Comparison of ENCODE assay signal across 17 cellular contexts in genomic region chr17:45908935-45909334, GRCh38. TPM values are rescaled to one million over a fixed set of nuclear protein-coding genes. Genes with fewer than 3 reads are reported as not detected.
DNase-seq lines count a peak whose midpoint lies in the region; ATAC-seq, FAIRE-seq and TF ChIP-seq lines count a peak whose summit lies in the region.
"Had no signal": no experiment of that assay in that cellular context is flagged by ENCODE, and none has a peak within 500 bp of the region (broad histone marks: within the 10 kb centered on the region; RNA-seq: fewer than 3 reads in every experiment).

No MANE protein-coding gene starts in this region.

- no peaks in the 10 kb centered on the region for H3K79me1 ChIP-seq in H9 (ENCODE audit: insufficient read depth, low read depth, low read length, poor library complexity, severe bottlenecking)

- no peak overlapping the region for H4K5ac ChIP-seq in H9 (ENCODE audit: insufficient read length, low read depth, low read length)

- H3K4me2 ChIP-seq in GM23338 (0 out of 2 replicates have a peak overlapping the region, but pooled peaks have one; percentile 3), H9 (ENCODE audit: insufficient read depth, insufficient read length, low read length) (no peak overlapping the region)
- H3K4me2 ChIP-seq: A549, BLaER1 had no signal

- no peak for TF ChIP-seq CTCF in GM23338 (conservative IDR thresholded peaks at IDR 0.05; ENCODE audit: low read depth in 2 of 2)
- no peak for TF ChIP-seq CTCF in H9 (conservative IDR thresholded peaks at IDR 0.05)

- H4K20me1 ChIP-seq in GM23338 (replicated peaks; ENCODE audit: insufficient read depth): no peaks in the 10 kb centered on the region
- H4K20me1 ChIP-seq in H9 (ENCODE audit: control insufficient read depth, insufficient read depth, insufficient read length): no peaks in the 10 kb centered on the region
- H4K20me1 ChIP-seq: BLaER1 had no signal

- no peak overlapping the region for H4K8ac ChIP-seq in H9 (replicated peaks; ENCODE audit: insufficient read length, low read depth, low read length)

- H2BK120ac ChIP-seq in H9 (ENCODE audit: low read depth, low read length, poor library complexity, severe bottlenecking): no peak overlapping the region

- H3K36me3 Mint-ChIP-seq in GM23338 (ENCODE audit: low read depth): peaks cover 4% of the 10 kb centered on the region; the same call in 2 of the 3 replicates
- peaks cover 0 to 10% (median 5%) of the 10 kb centered on the region in 3 experiments; a peak in 3 of 7 replicates for H3K36me3 Mint-ChIP-seq in H9 (ENCODE audit: insufficient read depth in 1 of 3, low read depth in 3 of 3)

- H3K79me2 ChIP-seq in GM23338 (replicated peaks; ENCODE audit: insufficient read depth): no peaks in the 10 kb centered on the region
- H3K79me2 ChIP-seq in H9 (ENCODE audit: insufficient read depth, low read length): no peaks in the 10 kb centered on the region

- no peak overlapping the region for H3K27ac ChIP-seq in GM23338 (ENCODE audit: low read depth)
- no peak overlapping the region for H3K27ac ChIP-seq in H9 (ENCODE audit: insufficient read length, low read depth, low read length)
- peak overlapping the region; percentile 95 for H3K27ac ChIP-seq in skeletal muscle tissue (ENCODE audit: low read depth, low read length)
- H3K27ac ChIP-seq: A549, BLaER1, GM23248 had no signal

- no peak overlapping the region for H4K91ac ChIP-seq in H9 (ENCODE audit: insufficient read length, low read depth, low read length)

- H3K4me1 Mint-ChIP-seq in GM23338 (peaks cover 27% of the 10 kb centered on the region), H9 (peaks cover 8 to 23% of the 10 kb centered on the region in 2 experiments)

- H3K27me3 Mint-ChIP-seq in GM23338 (ENCODE audit: insufficient read depth, low read depth, poor library complexity) (peaks cover 6% of the 10 kb centered on the region), H9 (ENCODE audit: low read depth) (peaks cover 32% of the 10 kb centered on the region)

- H2AFZ ChIP-seq in GM23338 (no peak overlapping the region), H9 (ENCODE audit: low read length) (no peak overlapping the region)
- H2AFZ ChIP-seq: GM23248 had no signal

- no peaks in the 10 kb centered on the region for H3K27me3 ChIP-seq in GM23338 (ENCODE audit: insufficient read depth)
- H3K27me3 ChIP-seq in H9 (ENCODE audit: insufficient read depth, low read length): no peaks in the 10 kb centered on the region
- no peaks in the 10 kb centered on the region for H3K27me3 ChIP-seq in skeletal muscle tissue (ENCODE audit: control insufficient read depth in 3 of 3, insufficient read depth in 3 of 3, low read length in 3 of 3)
- H3K27me3 ChIP-seq: BLaER1 had no signal

- no peak overlapping the region for H3K14ac ChIP-seq in H9 (ENCODE audit: insufficient read depth, low read length)

- H3K4me1 ChIP-seq in GM23338 (ENCODE audit: insufficient read depth): peaks cover 30% of the 10 kb centered on the region
- no peaks in the 10 kb centered on the region; the same call in 1 of the 2 replicates for H3K4me1 ChIP-seq in H9 (ENCODE audit: insufficient read depth, low read length)
- peaks cover 47 to 70% (median 68%) of the 10 kb centered on the region in 3 donors for H3K4me1 ChIP-seq in skeletal muscle tissue (ENCODE audit: control insufficient read depth in 3 of 3, insufficient read depth in 3 of 3, low read length in 3 of 3)
- H3K4me1 ChIP-seq: A549, Caco-2 had no signal

- H3K4me3 Mint-ChIP-seq in GM23338: no peak overlapping the region
- H3K4me3 Mint-ChIP-seq in H9: no peak overlapping the region
- H3K4me3 Mint-ChIP-seq: CD8-positive, alpha-beta memory T cell; IgD-negative memory B cell had no signal

- H3K56ac ChIP-seq in H9 (ENCODE audit: insufficient read length, low read depth, low read length): no peak overlapping the region

- no peaks in the 10 kb centered on the region for H3K23me2 ChIP-seq in H9 (ENCODE audit: insufficient read length, low read depth, low read length, poor library complexity, severe bottlenecking)

- H3K9me3 Mint-ChIP-seq in GM23338: peaks cover 13% of the 10 kb centered on the region
- H3K9me3 Mint-ChIP-seq in H9: peaks cover 8 to 12% of the 10 kb centered on the region in 2 experiments

- H3T11ph ChIP-seq in H9 (ENCODE audit: low read length): no peak overlapping the region

- no peak overlapping the region for H2BK15ac ChIP-seq in H9 (ENCODE audit: low read depth, low read length)

- H3K9me2 ChIP-seq in GM23338 (ENCODE audit: insufficient read depth): no peaks in the 10 kb centered on the region

- H3F3A ChIP-seq in GM23338 (replicated peaks; ENCODE audit: low read depth): no peaks in the 10 kb centered on the region

- no peak overlapping the region for H2AK5ac ChIP-seq in H9 (ENCODE audit: insufficient read length, low read length)

- FAIRE-seq in RCC 7860 (lab: Jason Lieb, UNC): no peak
- FAIRE-seq: A549, G401.6, GM12891 had no signal

- no peak overlapping the region for H3K23ac ChIP-seq in H9 (ENCODE audit: insufficient read length, low read depth, low read length)

- H2BK12ac ChIP-seq in H9 (ENCODE audit: insufficient read length, low read depth, low read length): no peak overlapping the region

- H3K36me3 ChIP-seq in GM23338 (ENCODE audit: insufficient read depth) (no peaks in the 10 kb centered on the region), skeletal muscle tissue (ENCODE audit: control insufficient read depth in 3 of 3, insufficient read depth in 3 of 3, low read length in 3 of 3) (no peaks in the 10 kb centered on the region)
- H3K36me3 ChIP-seq: BLaER1 had no signal

- H3K4ac ChIP-seq in H9 (ENCODE audit: low read depth, low read length): no peak overlapping the region

- no peak overlapping the region for H2BK20ac ChIP-seq in H9 (ENCODE audit: low read depth, low read length, poor library complexity, severe bottlenecking)

- no CpG with 5 or more reads among the region's 8 CpGs for WGBS in H9 (ENCODE audit: extremely low coverage, insufficient read length, low lambda C conversion rate)

- H3K18ac ChIP-seq in H9 (ENCODE audit: insufficient read length, low read depth, low read length): no peak overlapping the region

- H3K9me3 ChIP-seq in H9 (ENCODE audit: control insufficient read depth, low read depth, low read length): no peaks in the 10 kb centered on the region
- H3K9me3 ChIP-seq in skeletal muscle tissue (ENCODE audit: control insufficient read depth in 3 of 3, low read length in 3 of 3): peaks cover 0 to 2% (median 0%) of the 10 kb centered on the region in 3 donors

- H3K27ac Mint-ChIP-seq in GM23338: no peak overlapping the region
- no peak overlapping the region for H3K27ac Mint-ChIP-seq in H9
- H3K27ac Mint-ChIP-seq: CD8-positive, alpha-beta memory T cell; IgD-negative memory B cell had no signal

- no peak overlapping the region for H3K4me3 ChIP-seq in GM23338
- H3K4me3 ChIP-seq in skeletal muscle tissue (ENCODE audit: low read length in 3 of 3): no peak overlapping the region
- H3K4me3 ChIP-seq: A549, BLaER1, GM23248 had no signal

- no peak overlapping the region for H2BK5ac ChIP-seq in H9 (ENCODE audit: insufficient read length, low read length)

- no peak overlapping the region for H3K9ac ChIP-seq in H9 (ENCODE audit: extremely low read depth, insufficient read length, low read length)
- H3K9ac ChIP-seq in skeletal muscle tissue (ENCODE audit: low read depth in 1 of 3, low read length in 3 of 3): peak overlapping the region in 2 of 3 donors; percentile 69 to 83
- H3K9ac ChIP-seq: BLaER1, GM23248 had no signal

- no peak for ATAC-seq in GM23338
- ATAC-seq: A549 had no signal

- DNase-seq in GM23338 (ENCODE audit: low spot score) (no peak), H9 (peak; percentile 29), myocyte (ENCODE audit: low read depth) (peak; percentile 32), RCC 7860 (ENCODE audit: low spot score) (no peak), DMS53 (lab: John Stamatoyannopoulos, UW) (no peak)
- DNase-seq: Caco-2; CD8-positive, alpha-beta memory T cell; DMS79 treated with DMSO at 0.1 percent for 48 hours; EL; GM23248; H7 had no signal

TF ChIP-seq in GM23338, 12 proteins besides CTCF, POLR2A, EP300 and RAD21 (continues in another document):
- TF ChIP-seq NANOG (IDR thresholded peaks at IDR 0.05; ENCODE audit: borderline replicate concordance) (no peak), ZNF331 (CRISPR knock-in tag; IDR thresholded peaks at IDR 0.05; ENCODE audit: low read depth) (no peak), JUNB (IDR thresholded peaks at IDR 0.05; ENCODE audit: unreplicated experiment) (no peak), ZNF114 (CRISPR knock-in tag; IDR thresholded peaks at IDR 0.05) (no peak), CREB1 (CRISPR knock-in tag; IDR thresholded peaks at IDR 0.05; ENCODE audit: low read depth) (no peak), ETS1 (IDR thresholded peaks at IDR 0.05) (no peak), EZH2 (IDR thresholded peaks at IDR 0.05; ENCODE audit: low read depth, unreplicated experiment) (no peak)

RNA-seq across cellular contexts. Expression of gene MAPT, which starts 14.6 kb away (rescaled TPM):
- 1.1 and 1.7 TPM in 2 replicates for total RNA-seq in GM23338 (2014; rRNA removed; shearing (Covaris generic))
- 2.1 and 2.8 TPM in 2 replicates for polyA plus RNA-seq in GM23338 (2016; fragmentation: Nextera tagmentation; extraction: Ambion mirVana)
- 1.3 and 1.6 TPM in 2 replicates for total RNA-seq in H9 (2021)
- total RNA-seq in myocyte: 0.05 TPM in 2 replicates
- 0.25 TPM for polyA plus RNA-seq in myocyte (2012)
- 4.7 TPM for total RNA-seq in skeletal muscle tissue
- total RNA-seq: GM23248 had no signal
- polyA plus RNA-seq: IgD-negative memory B cell had no signal

Comparison
In these comparisons a context has a peak if more than half of its experiments do, and no peak if none do; other contexts are left out.
1. DNase-seq: peak in H9 (single experiment) and myocyte (single experiment); none in GM23338 (single experiment), RCC 7860 (single experiment) and DMS53 (single experiment).